In genomic region chr1:51569284-51570062, GRCh38 we compare ENCODE assay signal across 7 cellular contexts. TPM values are rescaled to one million over a fixed set of nuclear protein-coding genes. Genes with fewer than 3 reads are reported as not detected.
DNase-seq lines count a peak whose midpoint lies in the region; ATAC-seq, FAIRE-seq and TF ChIP-seq lines count a peak whose summit lies in the region.

No MANE protein-coding gene starts in this region.

- dilution Hi-C loops in IMR-90 (cut with HindIII; ENCODE audit: low sequenced_read_pairs, unreplicated experiment): no loop called here

- no peak overlapping the region for H4K5ac ChIP-seq in IMR-90 (ENCODE audit: low read depth, low read length)

- H4K91ac ChIP-seq in IMR-90 (ENCODE audit: insufficient read depth, low read depth, low read length): no peak overlapping the region

- H3K4me3 ChIP-seq in IMR-90 (ENCODE audit: insufficient read depth, low read depth, low read length): no peak overlapping the region
- no peak overlapping the region for H3K4me3 ChIP-seq in esophagus (ENCODE audit: low read depth in 1 of 2, low read length in 2 of 2)
- H3K4me3 ChIP-seq in psoas muscle: no peak overlapping the region

- H3K36me3 ChIP-seq in IMR-90 (ENCODE audit: control insufficient read depth, insufficient read depth, low read length): no peaks in the 10 kb centered on the region
- no peaks in the 10 kb centered on the region for H3K36me3 ChIP-seq in esophagus (ENCODE audit: control insufficient read depth in 2 of 2, insufficient read depth in 2 of 2, low read length in 1 of 2)
- no peaks in the 10 kb centered on the region for H3K36me3 ChIP-seq in psoas muscle (ENCODE audit: insufficient read depth in 1 of 2, low read depth in 1 of 2)

- intact Hi-C loops in IMR-90 (cut with micrococcal nuclease): no loop called here
- intact Hi-C loops in psoas muscle (cut with DNase I): loop anchor here (5.0 kb wide), 2 partner anchors 33 to 38 kb away; no protein-coding TSS in a partner anchor

- H3K27ac ChIP-seq in IMR-90 (ENCODE audit: insufficient read depth, low read length): no peak overlapping the region
- peak overlapping the region; percentile 36 to 65 for H3K27ac ChIP-seq in esophagus (ENCODE audit: low read depth in 2 of 2, low read length in 1 of 2)
- H3K27ac ChIP-seq in psoas muscle: peak overlapping the region; percentile 58

- H3K4me1 ChIP-seq in IMR-90 (ENCODE audit: control insufficient read depth, insufficient read depth, low read length) (peaks cover 11% of the 10 kb centered on the region), esophagus (ENCODE audit: control insufficient read depth in 2 of 2, insufficient read depth in 2 of 2, low read length in 1 of 2) (no peaks in the 10 kb centered on the region), psoas muscle (peaks cover 51% of the 10 kb centered on the region)

- peak overlapping the region; percentile 52; the same call in 1 of the 2 replicates for H3K4ac ChIP-seq in IMR-90 (ENCODE audit: low read depth, low read length)

- peak; percentile 88 for FAIRE-seq in GM12891 (lab: Jason Lieb, UNC)

- peak overlapping the region; percentile 31; the same call in 1 of the 2 replicates for H3K18ac ChIP-seq in IMR-90 (ENCODE audit: low read depth, low read length)

- H2AK9ac ChIP-seq in IMR-90 (replicated peaks; ENCODE audit: low read depth, low read length, poor library complexity): no peak overlapping the region

- peaks cover 9% of the 10 kb centered on the region for H3K9me1 ChIP-seq in IMR-90 (ENCODE audit: insufficient read depth, low read length)

- CTCF ChIA-PET in IMR-90 (lab: Yijun Ruan, JAX): interaction anchor here (1.2 kb wide), 1 partner anchor 35 kb away, joined by 3 read pairs; no protein-coding TSS in a partner anchor

- POLR2A ChIA-PET in IMR-90 (lab: Charles Lee; ENCODE audit: unreplicated experiment): no interaction called here

- peak overlapping the region; percentile 56; the same call in 1 of the 3 replicates for H2BK15ac ChIP-seq in IMR-90 (ENCODE audit: low read depth, low read length)

- H3K27me3 ChIP-seq in IMR-90 (ENCODE audit: control insufficient read depth, insufficient read depth, low read length) (no peaks in the 10 kb centered on the region), esophagus (ENCODE audit: control insufficient read depth in 1 of 2, insufficient read depth in 2 of 2, low read length in 2 of 2) (no peaks in the 10 kb centered on the region), psoas muscle (ENCODE audit: insufficient read depth in 3 of 3, low read length in 2 of 3) (no peaks in the 10 kb centered on the region)

- H4K8ac ChIP-seq in IMR-90 (ENCODE audit: low read depth in 2 of 2, low read length in 2 of 2): 0 out of 4 replicates have a peak overlapping the region, but pooled peaks of 1 of the 2 experiments have one; percentile 22

- DNase-seq in GM12891 (ENCODE audit: insufficient read length, low spot score): no peak
- DNase-seq in IMR-90: peak; percentile 82
- DNase-seq in activated CD4-positive, alpha-beta T cell treated with anti-CD3 and anti-CD28 coated beads for 4 hours: peak; percentile 50 to 55
- DNase-seq in psoas muscle: no peak
- DNase-seq in NCI-H2107 treated with DMSO at 0.1 percent for 48 hours (lab: John Stamatoyannopoulos, UW; ENCODE audit: unreplicated experiment): no peak

- no peak overlapping the region for H3K9ac ChIP-seq in IMR-90 (ENCODE audit: low read depth, low read length)

- H3K23ac ChIP-seq in IMR-90 (ENCODE audit: low read depth, low read length): 0 out of 2 replicates have a peak overlapping the region, but pooled peaks have one; percentile 44

- peak overlapping the region; percentile 35; the same call in 1 of the 2 replicates for H2AK5ac ChIP-seq in IMR-90 (ENCODE audit: low read depth, low read length)

- in situ Hi-C loops in IMR-90 (cut with MboI; ENCODE audit: low sequenced_read_pairs): no loop called here

- H3K56ac ChIP-seq in IMR-90 (ENCODE audit: extremely low read depth, insufficient read depth, low read length): no peak overlapping the region

- H3K9me3 ChIP-seq in IMR-90 (ENCODE audit: control insufficient read depth, insufficient read depth, low read length) (no peaks in the 10 kb centered on the region), esophagus (ENCODE audit: control insufficient read depth in 2 of 2, insufficient read depth in 1 of 2, low read depth in 1 of 2, low read length in 1 of 2) (no peaks in the 10 kb centered on the region), psoas muscle (no peaks in the 10 kb centered on the region)

- H3K79me1 ChIP-seq in IMR-90 (ENCODE audit: low read depth in 1 of 2, low read length in 2 of 2): no peaks in the 10 kb centered on the region

- peak overlapping the region; percentile 55; the same call in 1 of the 2 replicates for H2BK120ac ChIP-seq in IMR-90 (ENCODE audit: low read depth, low read length)

- H3K14ac ChIP-seq in IMR-90 (replicated peaks; ENCODE audit: low read depth, low read length): peak overlapping the region; percentile 42; the same call in 1 of the 2 replicates

- H2BK5ac ChIP-seq in IMR-90 (ENCODE audit: low read depth, low read length, poor library complexity, severe bottlenecking): no peak overlapping the region

- no peaks in the 10 kb centered on the region for H4K20me1 ChIP-seq in IMR-90 (ENCODE audit: insufficient read depth, low read length)

- TF ChIP-seq RAD21 in IMR-90 (IDR thresholded peaks at IDR 0.05; ENCODE audit: low read length): no peak

- no peak for TF ChIP-seq POLR2A in GM12891 (IDR thresholded peaks at IDR 0.05; ENCODE audit: low read depth, low read length)
- no peak for TF ChIP-seq POLR2A in IMR-90 (IDR thresholded peaks at IDR 0.05; ENCODE audit: low read depth, low read length)

- WGBS in IMR-90 (ENCODE audit: extremely low coverage in 2 of 2, insufficient read length in 1 of 2), 2 experiments: no CpG with 5 or more reads among the region's 4 CpGs
- WGBS in esophagus, 2 donors: 42 to 43% methylated on average over 4 of the region's 4 CpGs
- WGBS in psoas muscle, 3 donors: 40 to 50% (median 41%) methylated on average over 4 of the region's 4 CpGs

- ATAC-seq in GM21786 (IDR thresholded peaks at IDR 0.05; ENCODE audit: unreplicated experiment): peak; percentile 71
- peak; percentile 58 for ATAC-seq in IMR-90 (ENCODE audit: low read depth)
- ATAC-seq in psoas muscle: peak in 3 of 4 donors; percentile 37 to 50 (median 41)

- peak overlapping the region; percentile 63; the same call in 1 of the 2 replicates for H2BK20ac ChIP-seq in IMR-90 (ENCODE audit: low read depth, low read length)

- TF ChIP-seq CTCF in IMR-90 (conservative IDR thresholded peaks at IDR 0.05; ENCODE audit: low read depth, low read length): no peak
- no peak for TF ChIP-seq CTCF in psoas muscle (IDR thresholded peaks at IDR 0.05)

- no peak overlapping the region for H2AFZ ChIP-seq in IMR-90 (replicated peaks; ENCODE audit: low read length, poor library complexity)

- BruUV-seq in IMR-90 (replicated peaks; lab: Mats Ljungman, UMichigan): no TSS peak

- H3K4me2 ChIP-seq in IMR-90 (ENCODE audit: low read depth, low read length): peak overlapping the region; percentile 28; the same call in 1 of the 2 replicates

TF ChIP-seq in GM12891, 5 proteins besides CTCF, POLR2A, EP300 and RAD21:
- TF ChIP-seq POU2F2 (IDR thresholded peaks at IDR 0.05; ENCODE audit: low read depth, low read length): no peak
- no peak for TF ChIP-seq POLR2AphosphoS5 (IDR thresholded peaks at IDR 0.05; ENCODE audit: low read depth, low read length)
- TF ChIP-seq TAF1 (IDR thresholded peaks at IDR 0.05; ENCODE audit: low read depth, low read length): no peak
- TF ChIP-seq SPI1 (IDR thresholded peaks at IDR 0.05; ENCODE audit: low read depth, low read length): no peak
- TF ChIP-seq PAX5 (IDR thresholded peaks at IDR 0.05; ENCODE audit: insufficient read depth, low read length, severe bottlenecking): no peak

TF ChIP-seq in IMR-90, 13 proteins besides CTCF, POLR2A, EP300 and RAD21:
- TF ChIP-seq RCOR1 (IDR thresholded peaks at IDR 0.05; ENCODE audit: insufficient replicate concordance, low read length) (no peak), CEBPB (IDR thresholded peaks at IDR 0.05; ENCODE audit: low read depth, low read length) (peak; percentile 40; the same call in 1 of the 2 replicates), MXI1 (IDR thresholded peaks at IDR 0.05; ENCODE audit: borderline replicate concordance, low read depth, low read length) (no peak), SMC3 (IDR thresholded peaks at IDR 0.05; ENCODE audit: low read depth, low read length) (no peak), FOS (IDR thresholded peaks at IDR 0.05; ENCODE audit: low read depth, low read length) (peak; percentile 92), BHLHE40 (IDR thresholded peaks at IDR 0.05; ENCODE audit: low read depth, low read length) (peak; percentile 67)

RNA-seq across cellular contexts. Expression of gene OSBPL9, which starts 47.4 kb away (rescaled TPM):
- 79.7 TPM for polyA plus RNA-seq in GM12891 (2012; ENCODE audit: low read depth, missing spikeins)
- 98.9 and 127 TPM in 2 replicates for total RNA-seq in IMR-90 (2012; rRNA removed)
- polyA plus RNA-seq in IMR-90 (2012; rRNA removed): 38.1 and 51.4 TPM in 2 replicates
- 11.8 and 14.9 TPM in 2 replicates for polyA plus RNA-seq in IMR-90 (2012; cell fraction: cytosol; rRNA removed)
- 15.3 and 74.5 TPM in 2 replicates for polyA plus RNA-seq in IMR-90 (2012; cell fraction: nucleus; rRNA removed; ENCODE audit: low replicate concordance)
- 10 to 100 TPM; 17.5 to 26.0 TPM for polyA plus RNA-seq in esophagus
- 100 to 1,000 TPM in 1 of 4 donors, 10 to 100 TPM in 3; 32.5 to 141 (median 52.0) TPM for total RNA-seq in psoas muscle
- 10 to 100 TPM; 15.6 to 84.8 (median 60.6) TPM for polyA plus RNA-seq in psoas muscle

RNA-seq across cellular contexts. Expression of gene EPS15, which starts 50.4 kb away (rescaled TPM):
- 23.2 TPM for polyA plus RNA-seq in GM12891 (2012; ENCODE audit: low read depth, missing spikeins)
- total RNA-seq in IMR-90 (2012; rRNA removed) (38.0 and 47.5 TPM in 2 replicates), psoas muscle (10 to 100 TPM; 42.6 to 71.9 (median 54.1) TPM)
- polyA plus RNA-seq in IMR-90 (2012; rRNA removed) (13.4 and 17.6 TPM in 2 replicates), esophagus (10 to 100 TPM; 10.8 to 14.4 TPM), psoas muscle (10 to 100 TPM in 2 of 3 donors, 1 to 10 TPM in 1; 9.8 to 46.1 (median 21.7) TPM)
- polyA plus RNA-seq in IMR-90 (2012; cell fraction: cytosol; rRNA removed): 3.2 and 4.7 TPM in 2 replicates
- 1.3 and 17.3 TPM in 2 replicates for polyA plus RNA-seq in IMR-90 (2012; cell fraction: nucleus; rRNA removed; ENCODE audit: low replicate concordance)

Comparison
In these comparisons a context has a peak if more than half of its experiments do, and no peak if none do; other contexts are left out.
1. DNase-seq: peak in IMR-90 (single experiment) and activated CD4-positive, alpha-beta T cell treated with anti-CD3 and anti-CD28 coated beads for 4 hours (2 of 2); none in GM12891 (single experiment), psoas muscle (0 of 2) and NCI-H2107 treated with DMSO at 0.1 percent for 48 hours (single experiment).
2. Peak in every context shown above with its lines, with median percentiles within 50 percentile points of each other: ATAC-seq.